Comparison of ENCODE assay signal across 17 cellular contexts in the genomic region with DNA sequence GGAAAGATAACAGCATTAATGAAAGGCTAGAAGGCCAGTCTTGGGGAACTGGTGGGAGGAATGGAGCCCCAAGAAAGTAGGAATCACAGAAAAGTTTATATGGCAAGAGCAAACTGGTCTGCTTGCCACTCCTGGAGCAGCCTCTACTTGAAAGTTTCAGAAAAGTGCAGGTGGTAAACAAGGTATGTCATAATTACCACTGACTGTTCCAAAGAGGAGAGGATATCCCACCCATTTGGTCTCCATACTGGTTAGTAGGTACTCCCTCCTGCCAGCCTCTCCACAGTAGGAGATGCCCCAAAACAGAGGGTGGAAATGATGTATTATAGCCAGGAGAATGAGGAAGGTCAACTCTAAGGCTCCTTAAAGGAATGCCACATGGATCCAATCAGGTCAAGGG.
A peak's percentile ranks its signal among the peaks of the same experiment; 100 is the strongest.
DNase-seq lines count a peak whose midpoint lies in the region; ATAC-seq and TF ChIP-seq lines count a peak whose summit lies in the region.
"Had no signal": no experiment of that assay in that cellular context is flagged by ENCODE, and none has a peak within 500 bp of the region (broad histone marks: within the 10 kb centered on the region; RNA-seq: fewer than 3 reads in every experiment).

No MANE protein-coding gene starts in this region.

- H3K9me3 Mint-ChIP-seq in activated naive CD4-positive, alpha-beta T cell treated with anti-CD3 and anti-CD28 coated beads for 36 hours = no peaks in the 10 kb centered on the region
- H3K9me3 Mint-ChIP-seq in activated naive CD4-positive, alpha-beta T cell treated with anti-CD3 and anti-CD28 coated beads, Interleukin-2, amount 50 U/mL, for 72 hours = peaks cover 0 to 7% of the 10 kb centered on the region in 2 donors
- no peaks in the 10 kb centered on the region for H3K9me3 Mint-ChIP-seq in activated CD8-positive, alpha-beta T cell treated with anti-CD3 and anti-CD28 coated beads, Interleukin-2, amount 10 ng/mL, durations not matched to agents 7 days and 5 days (ENCODE audit: insufficient read depth)
- peaks cover 0 to 26% (median 4%) of the 10 kb centered on the region in 11 donors for H3K9me3 Mint-ChIP-seq in naive thymus-derived CD4-positive, alpha-beta T cell
- H3K9me3 Mint-ChIP-seq: H9 had no signal

- H3K27ac Mint-ChIP-seq in activated naive CD4-positive, alpha-beta T cell treated with anti-CD3 and anti-CD28 coated beads for 36 hours = peak overlapping the region; percentile 82
- peak overlapping the region in 1 of 2 donors; percentile 25 for H3K27ac Mint-ChIP-seq in activated naive CD4-positive, alpha-beta T cell treated with anti-CD3 and anti-CD28 coated beads, Interleukin-2, amount 50 U/mL, for 72 hours
- peak overlapping the region; percentile 83 for H3K27ac Mint-ChIP-seq in activated CD8-positive, alpha-beta T cell treated with anti-CD3 and anti-CD28 coated beads, Interleukin-2, amount 10 ng/mL, durations not matched to agents 7 days and 5 days
- peak overlapping the region in 8 of 9 donors; percentile 83 to 98 (median 94) for H3K27ac Mint-ChIP-seq in naive thymus-derived CD4-positive, alpha-beta T cell
- H3K27ac Mint-ChIP-seq: H9 had no signal

- H3K27me3 ChIP-seq in DND-41 (ENCODE audit: insufficient read depth, low read length, poor library complexity) = no peaks in the 10 kb centered on the region
- no peaks in the 10 kb centered on the region for H3K27me3 ChIP-seq in naive thymus-derived CD4-positive, alpha-beta T cell (ENCODE audit: control insufficient read depth in 2 of 2, insufficient read depth in 2 of 2, low read length in 2 of 2)

- H3K4me1 Mint-ChIP-seq in activated naive CD4-positive, alpha-beta T cell treated with anti-CD3 and anti-CD28 coated beads for 36 hours (ENCODE audit: low read depth) = peaks cover 55% of the 10 kb centered on the region
- peaks cover 51% of the 10 kb centered on the region for H3K4me1 Mint-ChIP-seq in activated CD8-positive, alpha-beta T cell treated with anti-CD3 and anti-CD28 coated beads, Interleukin-2, amount 10 ng/mL, durations not matched to agents 7 days and 5 days (ENCODE audit: low read depth)
- peaks cover 39 to 63% (median 59%) of the 10 kb centered on the region in 7 donors for H3K4me1 Mint-ChIP-seq in naive thymus-derived CD4-positive, alpha-beta T cell
- H3K4me1 Mint-ChIP-seq: H9 had no signal

- H2AFZ ChIP-seq in DND-41 (ENCODE audit: low read depth, low read length) = no peak overlapping the region

- H3K36me3 ChIP-seq in DND-41 (ENCODE audit: insufficient read depth, low read length) = no peaks in the 10 kb centered on the region
- H3K36me3 ChIP-seq in naive thymus-derived CD4-positive, alpha-beta T cell (ENCODE audit: control insufficient read depth in 2 of 3, insufficient read depth in 3 of 3, low read length in 3 of 3) = no peaks in the 10 kb centered on the region

- H3K27me3 Mint-ChIP-seq in activated naive CD4-positive, alpha-beta T cell treated with anti-CD3 and anti-CD28 coated beads for 36 hours (ENCODE audit: low read depth) = no peaks in the 10 kb centered on the region
- H3K27me3 Mint-ChIP-seq in activated CD8-positive, alpha-beta T cell treated with anti-CD3 and anti-CD28 coated beads, Interleukin-2, amount 10 ng/mL, durations not matched to agents 7 days and 5 days (ENCODE audit: low read depth) = no peaks in the 10 kb centered on the region
- H3K27me3 Mint-ChIP-seq in naive thymus-derived CD4-positive, alpha-beta T cell = no peaks in the 10 kb centered on the region

- peaks cover 100% of the 10 kb centered on the region for H3K4me1 ChIP-seq in DND-41 (ENCODE audit: insufficient read depth, low read length)
- peaks cover 64 to 96% of the 10 kb centered on the region in 2 donors for H3K4me1 ChIP-seq in naive thymus-derived CD4-positive, alpha-beta T cell (ENCODE audit: control insufficient read depth in 2 of 2, insufficient read depth in 2 of 2, low read length in 2 of 2)

- peak overlapping the region; percentile 93 for H3K27ac ChIP-seq in DND-41 (ENCODE audit: low read length)
- H3K27ac ChIP-seq in naive thymus-derived CD4-positive, alpha-beta T cell (ENCODE audit: low read depth, low read length) = peak overlapping the region; percentile 63
- H3K27ac ChIP-seq: C4-2B had no signal

- H3K4me3 Mint-ChIP-seq in activated naive CD4-positive, alpha-beta T cell treated with anti-CD3 and anti-CD28 coated beads for 36 hours = no peak overlapping the region
- no peak overlapping the region for H3K4me3 Mint-ChIP-seq in activated CD8-positive, alpha-beta T cell treated with anti-CD3 and anti-CD28 coated beads, Interleukin-2, amount 10 ng/mL, durations not matched to agents 7 days and 5 days
- peak overlapping the region; percentile 30 to 88 (median 60) for H3K4me3 Mint-ChIP-seq in naive thymus-derived CD4-positive, alpha-beta T cell
- H3K4me3 Mint-ChIP-seq: H9 had no signal

- no peaks in the 10 kb centered on the region for H3K9me3 ChIP-seq in DND-41 (ENCODE audit: insufficient read depth, low read length, severe bottlenecking)
- no peaks in the 10 kb centered on the region for H3K9me3 ChIP-seq in naive thymus-derived CD4-positive, alpha-beta T cell (ENCODE audit: control insufficient read depth in 2 of 3, low read length in 3 of 3)

- H3K9ac ChIP-seq in DND-41 (ENCODE audit: low read depth, low read length) = peak overlapping the region; percentile 60

- H3K79me2 ChIP-seq in DND-41 (ENCODE audit: insufficient read depth, low read length) = peaks cover 13% of the 10 kb centered on the region

- DNase-seq in activated naive CD4-positive, alpha-beta T cell treated with anti-CD3 and anti-CD28 coated beads for 36 hours = no peak
- DNase-seq in activated naive CD4-positive, alpha-beta T cell treated with anti-CD3 and anti-CD28 coated beads, Interleukin-2, amount 50 U/mL, for 72 hours (ENCODE audit: low spot score in 2 of 2) = no peak
- DNase-seq in DND-41 (peak; percentile 58), cerebellar nuclear complex (lab: John Stamatoyannopoulos, UW) (no peak)
- no peak for DNase-seq in activated CD8-positive, alpha-beta T cell treated with anti-CD3 and anti-CD28 coated beads, Interleukin-2, amount 10 ng/mL, durations not matched to agents 7 days and 5 days
- no peak for DNase-seq in naive thymus-derived CD4-positive, alpha-beta T cell
- DNase-seq: Calu3, DMS53, H9, MV-4-11, NCI-H1417, NCI-H187 treated with DMSO at 0.1 percent for 48 hours, NCI-H526 treated with DMSO at 0.1 percent for 48 hours, Right ventricle myocardium superior had no signal

- H3K36me3 Mint-ChIP-seq in activated naive CD4-positive, alpha-beta T cell treated with anti-CD3 and anti-CD28 coated beads for 36 hours (ENCODE audit: low read depth) = peaks cover 7% of the 10 kb centered on the region
- H3K36me3 Mint-ChIP-seq in activated naive CD4-positive, alpha-beta T cell treated with anti-CD3 and anti-CD28 coated beads, Interleukin-2, amount 50 U/mL, for 72 hours = peaks cover 6 to 10% of the 10 kb centered on the region in 2 donors
- H3K36me3 Mint-ChIP-seq in activated CD8-positive, alpha-beta T cell treated with anti-CD3 and anti-CD28 coated beads, Interleukin-2, amount 10 ng/mL, durations not matched to agents 7 days and 5 days (ENCODE audit: low read depth) = peaks cover 29% of the 10 kb centered on the region
- peaks cover 5 to 25% (median 7%) of the 10 kb centered on the region in 5 donors for H3K36me3 Mint-ChIP-seq in naive thymus-derived CD4-positive, alpha-beta T cell

- no peak for ATAC-seq in activated naive CD4-positive, alpha-beta T cell treated with anti-CD3 and anti-CD28 coated beads, Interleukin-2, amount 50 U/mL, for 72 hours
- ATAC-seq in DND-41 (ENCODE audit: insufficient read depth, low read depth) = peak; percentile 38
- ATAC-seq in activated CD8-positive, alpha-beta T cell treated with anti-CD3 and anti-CD28 coated beads, Interleukin-2, amount 10 ng/mL, durations not matched to agents 7 days and 5 days = no peak
- no peak for ATAC-seq in naive thymus-derived CD4-positive, alpha-beta T cell
- no peak for ATAC-seq in HG02571 (IDR thresholded peaks at IDR 0.05; ENCODE audit: unreplicated experiment)
- ATAC-seq in GM19452 (IDR thresholded peaks at IDR 0.05; ENCODE audit: unreplicated experiment) = no peak

- intact Hi-C loops in activated naive CD4-positive, alpha-beta T cell treated with anti-CD3 and anti-CD28 coated beads for 36 hours (cut with micrococcal nuclease) = no loop called here
- intact Hi-C loops in naive thymus-derived CD4-positive, alpha-beta T cell (cut with micrococcal nuclease) = loop anchor here (1.0 to 10.0 kb wide), 5 partner anchors 16 to 484 kb away; a partner anchor contains a TSS

- POLR2A ChIA-PET in activated CD8-positive, alpha-beta T cell treated with anti-CD3 and anti-CD28 coated beads, Interleukin-2, amount 10 ng/mL, durations not matched to agents 7 days and 5 days (lab: Charles Lee) = no interaction called here
- POLR2A ChIA-PET in naive thymus-derived CD4-positive, alpha-beta T cell (lab: Charles Lee) = interaction anchor here (0.7 to 12.4 kb wide), 5 partner anchors 17 to 349 kb away, joined by 3 to 135 read pairs (median 4); no protein-coding TSS in a partner anchor

- H3K4me3 ChIP-seq in DND-41 (ENCODE audit: low read depth in 1 of 2, low read length in 2 of 2) = peak overlapping the region in 1 of 2 experiments; percentile 31; a peak in 2 of 4 replicates
- H3K4me3 ChIP-seq in naive thymus-derived CD4-positive, alpha-beta T cell (ENCODE audit: low read length) = peak overlapping the region; percentile 18

- CTCF ChIA-PET in activated naive CD4-positive, alpha-beta T cell treated with anti-CD3 and anti-CD28 coated beads for 36 hours (lab: Charles Lee) = interaction anchor here (0.6 kb wide), 2 partner anchors 132 to 271 kb away, joined by 3 to 4 read pairs; no protein-coding TSS in a partner anchor
- CTCF ChIA-PET in activated CD8-positive, alpha-beta T cell treated with anti-CD3 and anti-CD28 coated beads, Interleukin-2, amount 10 ng/mL, durations not matched to agents 7 days and 5 days (lab: Charles Lee) = interaction anchor here (1.3 kb wide), 1 partner anchor 352 kb away, joined by 3 read pairs; no protein-coding TSS in a partner anchor
- CTCF ChIA-PET in naive thymus-derived CD4-positive, alpha-beta T cell (lab: Charles Lee) = interaction anchor here (0.8 kb wide), 1 partner anchor 132 kb away, joined by 3 read pairs; no protein-coding TSS in a partner anchor

- H4K20me1 ChIP-seq in DND-41 (ENCODE audit: insufficient read depth, low read length) = no peaks in the 10 kb centered on the region

- peak overlapping the region; percentile 55 for H3K4me2 ChIP-seq in DND-41 (ENCODE audit: insufficient read depth, low read length)

- TF ChIP-seq CTCF in DND-41 (IDR thresholded peaks at IDR 0.05; ENCODE audit: borderline replicate concordance, extremely low read depth, low read length, poor library complexity, severe bottlenecking) = no peak

Comparison
In these comparisons a context has a peak if more than half of its experiments do, and no peak if none do; other contexts are left out.
1. H3K4me3 Mint-ChIP-seq: peak in naive thymus-derived CD4-positive, alpha-beta T cell (10 of 10); none in activated naive CD4-positive, alpha-beta T cell treated with anti-CD3 and anti-CD28 coated beads for 36 hours (single experiment) and activated CD8-positive, alpha-beta T cell treated with anti-CD3 and anti-CD28 coated beads, Interleukin-2, amount 10 ng/mL, durations not matched to agents 7 days and 5 days (single experiment).